ENCODE assay signal across 1 cellular context in the genomic region with DNA sequence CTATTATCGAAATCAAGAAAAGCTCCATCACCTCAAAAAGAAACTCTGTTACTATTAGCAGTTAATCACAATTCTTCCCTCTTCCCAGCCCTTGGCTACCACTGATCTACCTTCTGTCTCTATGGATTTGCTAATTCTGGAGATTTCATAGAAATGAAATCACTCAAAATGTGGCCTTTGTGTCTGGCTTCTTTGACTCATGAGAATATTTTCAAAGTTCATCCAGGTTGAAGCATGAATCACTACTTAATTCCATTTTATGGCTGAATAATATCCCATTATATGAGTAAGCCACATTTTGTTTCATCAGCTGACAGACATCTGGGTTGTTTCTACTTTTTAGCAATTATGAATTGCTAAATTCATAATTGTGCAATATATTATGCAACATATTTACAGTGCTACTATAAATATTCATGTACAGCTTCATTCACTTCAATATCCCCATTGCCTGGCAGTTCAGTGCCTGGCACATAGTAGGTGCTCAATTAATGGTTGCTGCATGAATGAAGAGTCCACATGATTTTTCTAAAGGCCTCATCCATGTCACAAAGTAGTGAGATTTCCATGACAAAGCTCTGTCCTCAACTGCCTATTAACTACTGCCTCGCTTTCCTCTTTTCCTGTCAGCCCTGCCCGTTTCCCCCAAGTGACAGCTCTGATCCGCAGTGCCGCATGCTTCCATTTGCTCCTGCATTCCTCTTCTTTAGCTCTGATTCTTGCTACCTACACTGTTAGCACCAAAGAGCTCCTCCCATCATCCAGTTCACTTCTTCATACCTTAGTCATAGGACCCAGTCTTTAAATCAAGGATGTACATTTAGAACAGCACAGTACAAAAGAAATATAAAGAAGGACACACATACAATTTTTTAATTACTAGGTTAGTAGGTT.
TF ChIP-seq lines count a peak whose summit lies in the region.

No MANE protein-coding gene starts in this region.

TF ChIP-seq in WTC11, 78 proteins besides CTCF, POLR2A, EP300 and RAD21 (continued from another document):
- TF ChIP-seq, protein P1, sequence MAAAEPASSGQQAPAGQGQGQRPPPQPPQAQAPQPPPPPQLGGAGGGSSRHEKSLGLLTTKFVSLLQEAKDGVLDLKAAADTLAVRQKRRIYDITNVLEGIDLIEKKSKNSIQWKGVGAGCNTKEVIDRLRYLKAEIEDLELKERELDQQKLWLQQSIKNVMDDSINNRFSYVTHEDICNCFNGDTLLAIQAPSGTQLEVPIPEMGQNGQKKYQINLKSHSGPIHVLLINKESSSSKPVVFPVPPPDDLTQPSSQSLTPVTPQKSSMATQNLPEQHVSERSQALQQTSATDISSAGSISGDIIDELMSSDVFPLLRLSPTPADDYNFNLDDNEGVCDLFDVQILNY (CRISPR knock-in tag; IDR thresholded peaks at IDR 0.05) = no peak
- TF ChIP-seq TEAD1 (CRISPR knock-in tag; IDR thresholded peaks at IDR 0.05) = no peak
- TF ChIP-seq FOXK1 (CRISPR knock-in tag; IDR thresholded peaks at IDR 0.05) = no peak
- TF ChIP-seq, protein P2, sequence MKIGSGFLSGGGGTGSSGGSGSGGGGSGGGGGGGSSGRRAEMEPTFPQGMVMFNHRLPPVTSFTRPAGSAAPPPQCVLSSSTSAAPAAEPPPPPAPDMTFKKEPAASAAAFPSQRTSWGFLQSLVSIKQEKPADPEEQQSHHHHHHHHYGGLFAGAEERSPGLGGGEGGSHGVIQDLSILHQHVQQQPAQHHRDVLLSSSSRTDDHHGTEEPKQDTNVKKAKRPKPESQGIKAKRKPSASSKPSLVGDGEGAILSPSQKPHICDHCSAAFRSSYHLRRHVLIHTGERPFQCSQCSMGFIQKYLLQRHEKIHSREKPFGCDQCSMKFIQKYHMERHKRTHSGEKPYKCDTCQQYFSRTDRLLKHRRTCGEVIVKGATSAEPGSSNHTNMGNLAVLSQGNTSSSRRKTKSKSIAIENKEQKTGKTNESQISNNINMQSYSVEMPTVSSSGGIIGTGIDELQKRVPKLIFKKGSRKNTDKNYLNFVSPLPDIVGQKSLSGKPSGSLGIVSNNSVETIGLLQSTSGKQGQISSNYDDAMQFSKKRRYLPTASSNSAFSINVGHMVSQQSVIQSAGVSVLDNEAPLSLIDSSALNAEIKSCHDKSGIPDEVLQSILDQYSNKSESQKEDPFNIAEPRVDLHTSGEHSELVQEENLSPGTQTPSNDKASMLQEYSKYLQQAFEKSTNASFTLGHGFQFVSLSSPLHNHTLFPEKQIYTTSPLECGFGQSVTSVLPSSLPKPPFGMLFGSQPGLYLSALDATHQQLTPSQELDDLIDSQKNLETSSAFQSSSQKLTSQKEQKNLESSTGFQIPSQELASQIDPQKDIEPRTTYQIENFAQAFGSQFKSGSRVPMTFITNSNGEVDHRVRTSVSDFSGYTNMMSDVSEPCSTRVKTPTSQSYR (CRISPR knock-in tag; IDR thresholded peaks at IDR 0.05) = no peak
- TF ChIP-seq HMGA2 (CRISPR knock-in tag; IDR thresholded peaks at IDR 0.05) = no peak
- no peak for TF ChIP-seq GABPB1 (CRISPR knock-in tag; IDR thresholded peaks at IDR 0.05)
- TF ChIP-seq FOXP1 (CRISPR knock-in tag; IDR thresholded peaks at IDR 0.05; ENCODE audit: borderline replicate concordance) = no peak
- TF ChIP-seq KAT7 (CRISPR knock-in tag; IDR thresholded peaks at IDR 0.05; ENCODE audit: borderline replicate concordance) = no peak
- TF ChIP-seq SP1 (CRISPR knock-in tag; conservative IDR thresholded peaks at IDR 0.05) = no peak
- TF ChIP-seq ELF4 (CRISPR knock-in tag; IDR thresholded peaks at IDR 0.05; ENCODE audit: low read depth) = no peak
- no peak for TF ChIP-seq CREB1 (CRISPR knock-in tag; IDR thresholded peaks at IDR 0.05)
- no peak for TF ChIP-seq ESRRA (CRISPR knock-in tag; IDR thresholded peaks at IDR 0.05; ENCODE audit: borderline replicate concordance)
- no peak for TF ChIP-seq PRRX2 (CRISPR knock-in tag; IDR thresholded peaks at IDR 0.05)
- TF ChIP-seq, protein P3, sequence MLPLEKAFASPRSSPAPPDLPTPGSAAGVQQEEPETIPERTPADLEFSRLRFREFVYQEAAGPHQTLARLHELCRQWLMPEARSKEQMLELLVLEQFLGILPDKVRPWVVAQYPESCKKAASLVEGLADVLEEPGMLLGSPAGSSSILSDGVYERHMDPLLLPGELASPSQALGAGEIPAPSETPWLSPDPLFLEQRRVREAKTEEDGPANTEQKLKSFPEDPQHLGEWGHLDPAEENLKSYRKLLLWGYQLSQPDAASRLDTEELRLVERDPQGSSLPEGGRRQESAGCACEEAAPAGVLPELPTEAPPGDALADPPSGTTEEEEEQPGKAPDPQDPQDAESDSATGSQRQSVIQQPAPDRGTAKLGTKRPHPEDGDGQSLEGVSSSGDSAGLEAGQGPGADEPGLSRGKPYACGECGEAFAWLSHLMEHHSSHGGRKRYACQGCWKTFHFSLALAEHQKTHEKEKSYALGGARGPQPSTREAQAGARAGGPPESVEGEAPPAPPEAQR (CRISPR knock-in tag; IDR thresholded peaks at IDR 0.05) = no peak
- TF ChIP-seq, protein P4, sequence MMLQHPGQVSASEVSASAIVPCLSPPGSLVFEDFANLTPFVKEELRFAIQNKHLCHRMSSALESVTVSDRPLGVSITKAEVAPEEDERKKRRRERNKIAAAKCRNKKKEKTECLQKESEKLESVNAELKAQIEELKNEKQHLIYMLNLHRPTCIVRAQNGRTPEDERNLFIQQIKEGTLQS (CRISPR knock-in tag; conservative IDR thresholded peaks at IDR 0.05) = no peak
- TF ChIP-seq, protein P5, sequence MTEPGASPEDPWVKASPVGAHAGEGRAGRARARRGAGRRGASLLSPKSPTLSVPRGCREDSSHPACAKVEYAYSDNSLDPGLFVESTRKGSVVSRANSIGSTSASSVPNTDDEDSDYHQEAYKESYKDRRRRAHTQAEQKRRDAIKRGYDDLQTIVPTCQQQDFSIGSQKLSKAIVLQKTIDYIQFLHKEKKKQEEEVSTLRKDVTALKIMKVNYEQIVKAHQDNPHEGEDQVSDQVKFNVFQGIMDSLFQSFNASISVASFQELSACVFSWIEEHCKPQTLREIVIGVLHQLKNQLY (CRISPR knock-in tag; IDR thresholded peaks at IDR 0.05) = no peak
